Comparison of ENCODE assay signal across 24 cellular contexts in genomic region chr1:26405281-26405915, GRCh38. TPM values are rescaled to one million over a fixed set of nuclear protein-coding genes. Genes with fewer than 3 reads are reported as not detected.
A peak's percentile ranks its signal among the peaks of the same experiment; 100 is the strongest.
DNase-seq lines count a peak whose midpoint lies in the region; ATAC-seq and TF ChIP-seq lines count a peak whose summit lies in the region.
"Had no signal": no experiment of that assay in that cellular context is flagged by ENCODE, and none has a peak within 500 bp of the region (broad histone marks: within the 10 kb centered on the region; RNA-seq: fewer than 3 reads in every experiment).

No MANE protein-coding gene starts in this region.

- intact Hi-C loops in aorta (cut with DNase I) = no loop called here

- no peak overlapping the region for H3K4me3 Mint-ChIP-seq in progenitor cell of endocrine pancreas (ENCODE audit: low read depth)
- H3K4me3 Mint-ChIP-seq: activated naive CD8-positive, alpha-beta T cell; naive thymus-derived CD4-positive, alpha-beta T cell; stimulated activated naive CD8-positive, alpha-beta T cell treated with anti-CD3 and anti-CD28 coated beads, Interleukin-15, Interleukin-2, amounts not matched to agents 100 ng/mL and 50 ng/mL, for 24 hours had no signal

- DNase-seq in EL = peak; percentile 83
- DNase-seq in NCI-H2171 (lab: John Stamatoyannopoulos, UW) = peak; percentile 44
- peak; percentile 78 for DNase-seq in amniotic epithelial cell (ENCODE audit: low read depth)
- DNase-seq in kidney glomerular epithelial cell (lab: John Stamatoyannopoulos, UW) = peak; percentile 21
- DNase-seq in DMS114 treated with DMSO at 0.1 percent for 48 hours (lab: John Stamatoyannopoulos, UW; ENCODE audit: unreplicated experiment) = no peak
- no peak for DNase-seq in GM19238 (ENCODE audit: insufficient read length, low spot score)
- no peak for DNase-seq in aorta
- no peak for DNase-seq in progenitor cell of endocrine pancreas (ENCODE audit: low spot score, unreplicated experiment)
- DNase-seq: activated CD4-positive, alpha-beta T cell treated with anti-CD3 and anti-CD28 coated beads for 48 hours; BE2C; KBM-7; left colon; mesenchymal stem cell; naive thymus-derived CD4-positive, alpha-beta T cell; NCI-H526 treated with DMSO at 0.1 percent for 48 hours; ovary; right cardiac atrium; Right ventricle myocardium superior; stimulated activated CD4-positive, alpha-beta T cell treated with anti-CD3 and anti-CD28 coated beads, Interleukin-12 subunit alpha, Interleukin-12 subunit beta, amount 100 ng/mL, for 4 hours; T-helper 1 cell had no signal

- no peak for TF ChIP-seq CTCF in progenitor cell of endocrine pancreas (IDR thresholded peaks at IDR 0.05; ENCODE audit: unreplicated experiment)

- no peaks in the 10 kb centered on the region for H3K27me3 ChIP-seq in aorta (ENCODE audit: control insufficient read depth in 1 of 2, insufficient read depth in 2 of 2, low read length in 1 of 2)
- H3K27me3 ChIP-seq: BE2C, ovary had no signal

- H3K36me3 Mint-ChIP-seq in progenitor cell of endocrine pancreas (ENCODE audit: insufficient read depth) = no peaks in the 10 kb centered on the region
- H3K36me3 Mint-ChIP-seq: activated naive CD8-positive, alpha-beta T cell; naive thymus-derived CD4-positive, alpha-beta T cell had no signal

- H3K9me3 ChIP-seq in aorta (ENCODE audit: control insufficient read depth, low read length) = no peaks in the 10 kb centered on the region
- H3K9me3 ChIP-seq: BE2C, ovary, tibial nerve had no signal

- no peaks in the 10 kb centered on the region for H3K4me1 ChIP-seq in aorta (ENCODE audit: control insufficient read depth in 1 of 2, insufficient read depth in 2 of 2, low read length in 2 of 2)
- H3K4me1 ChIP-seq: BE2C had no signal

- H3K9me3 Mint-ChIP-seq in progenitor cell of endocrine pancreas (ENCODE audit: low read depth) = no peaks in the 10 kb centered on the region
- H3K9me3 Mint-ChIP-seq: stimulated activated naive CD8-positive, alpha-beta T cell treated with anti-CD3 and anti-CD28 coated beads, Interleukin-15, Interleukin-2, amounts not matched to agents 100 ng/mL and 50 ng/mL, for 24 hours had no signal

- H3K4me1 Mint-ChIP-seq in progenitor cell of endocrine pancreas (ENCODE audit: low read depth) = peaks cover 10% of the 10 kb centered on the region

- no peak overlapping the region for H3K27ac Mint-ChIP-seq in progenitor cell of endocrine pancreas
- H3K27ac Mint-ChIP-seq: activated naive CD8-positive, alpha-beta T cell; naive thymus-derived CD4-positive, alpha-beta T cell; stimulated activated naive CD8-positive, alpha-beta T cell treated with anti-CD3 and anti-CD28 coated beads, Interleukin-15, Interleukin-2, amounts not matched to agents 100 ng/mL and 50 ng/mL, for 24 hours had no signal

- no peak for ATAC-seq in aorta (ENCODE audit: low FRiP score)
- ATAC-seq: left colon; naive thymus-derived CD4-positive, alpha-beta T cell; right cardiac atrium had no signal

- no peaks in the 10 kb centered on the region for H3K27me3 Mint-ChIP-seq in progenitor cell of endocrine pancreas

- 42 to 44% methylated on average over 7 of the region's 7 CpGs for WGBS in aorta, 2 donors

- no peaks in the 10 kb centered on the region for H3K36me3 ChIP-seq in aorta (ENCODE audit: control insufficient read depth in 1 of 2, insufficient read depth in 2 of 2, low read length in 1 of 2)
- H3K36me3 ChIP-seq: BE2C, ovary, tibial nerve had no signal

- no peak overlapping the region for H3K27ac ChIP-seq in aorta (ENCODE audit: low read depth in 1 of 2, low read length in 2 of 2)
- H3K27ac ChIP-seq: ovary, tibial nerve had no signal

- H3K4me3 ChIP-seq in aorta (ENCODE audit: low read length in 2 of 2) = no peak overlapping the region
- H3K4me3 ChIP-seq: ovary, tibial nerve had no signal

RNA-seq across cellular contexts. Expression of gene LIN28A, which starts 5.2 kb away (rescaled TPM):
- total RNA-seq in aorta (not detected), progenitor cell of endocrine pancreas (80.2 and 87.8 TPM in 2 replicates)
- polyA plus RNA-seq in aorta = not detected
- total RNA-seq: H4; left colon; naive thymus-derived CD4-positive, alpha-beta T cell; right cardiac atrium; Right ventricle myocardium superior; tibial nerve had no signal
- polyA plus RNA-seq: naive thymus-derived CD4-positive, alpha-beta T cell; ovary; right cardiac atrium had no signal

RNA-seq across cellular contexts. Expression of gene DHDDS, which starts 26.7 kb away (rescaled TPM):
- total RNA-seq in aorta = 10 to 100 TPM; 42.3 to 46.4 TPM
- polyA plus RNA-seq in aorta = 10 to 100 TPM; 18.0 to 25.5 TPM
- total RNA-seq in progenitor cell of endocrine pancreas = 44.4 and 51.5 TPM in 2 replicates

RNA-seq across cellular contexts. Expression of gene ZNF683, which starts 32.8 kb away (rescaled TPM):
- under 1 TPM; 0.24 to 0.65 TPM for total RNA-seq in aorta
- under 1 TPM in 1 of 2 donors, not detected in 1; 0.87 TPM for polyA plus RNA-seq in aorta
- not detected in 2 replicates for total RNA-seq in progenitor cell of endocrine pancreas
- total RNA-seq: H4, left colon, Right ventricle myocardium superior, tibial nerve had no signal
- polyA plus RNA-seq: naive thymus-derived CD4-positive, alpha-beta T cell; right cardiac atrium had no signal

RNA-seq across cellular contexts. Expression of gene CRYBG2, which starts 51.5 kb away (rescaled TPM):
- under 1 TPM in 1 of 2 donors, not detected in 1; 0.27 TPM for total RNA-seq in aorta
- 1 to 10 TPM in 1 of 2 donors, under 1 TPM in 1; 0.05 to 6.4 TPM for polyA plus RNA-seq in aorta
- 13.8 and 19.3 TPM in 2 replicates for total RNA-seq in progenitor cell of endocrine pancreas
- total RNA-seq: H4, right cardiac atrium, Right ventricle myocardium superior had no signal
- polyA plus RNA-seq: right cardiac atrium had no signal

Comparison
In these comparisons a context has a peak if more than half of its experiments do, and no peak if none do; other contexts are left out.
1. DNase-seq: peak in EL (single experiment), NCI-H2171 (single experiment), amniotic epithelial cell (single experiment) and kidney glomerular epithelial cell (single experiment); none in DMS114 treated with DMSO at 0.1 percent for 48 hours (single experiment), GM19238 (single experiment), aorta (0 of 2) and progenitor cell of endocrine pancreas (single experiment).
2. RNA of gene LIN28A, which starts 5.2 kb away (total RNA-seq): 80.2 to 87.8 TPM in progenitor cell of endocrine pancreas; not detected in aorta; every median in the first group is over 10 times any median in the second.